In genomic region chr10:61975107-61975932, GRCh38 we compare ENCODE assay signal across 8 cellular contexts.
A peak's percentile ranks its signal among the peaks of the same experiment; 100 is the strongest.
DNase-seq lines count a peak whose midpoint lies in the region; ATAC-seq and TF ChIP-seq lines count a peak whose summit lies in the region.

No MANE protein-coding gene starts in this region.

- no peaks in the 10 kb centered on the region for H3K27me3 ChIP-seq in OCI-LY3 (ENCODE audit: low read depth, low read length)
- H3K27me3 ChIP-seq in foreskin keratinocyte, result no peaks in the 10 kb centered on the region
- H3K27me3 ChIP-seq in upper lobe of right lung, result no peaks in the 10 kb centered on the region

- ATAC-seq in GM18873 (IDR thresholded peaks at IDR 0.05; ENCODE audit: low FRiP score, unreplicated experiment) (peak; percentile 92), HG02884 (IDR thresholded peaks at IDR 0.05; ENCODE audit: unreplicated experiment) (peak; percentile 82), foreskin keratinocyte (peak; percentile 99), upper lobe of right lung (peak; percentile 40)

- H3K4me2 ChIP-seq in OCI-LY3 (ENCODE audit: low read length), result peak overlapping the region; percentile 84

- TF ChIP-seq CTCF in OCI-LY3 (IDR thresholded peaks at IDR 0.05; ENCODE audit: low read depth, low read length), result no peak
- TF ChIP-seq CTCF in foreskin keratinocyte (conservative IDR thresholded peaks at IDR 0.05), result no peak
- no peak for TF ChIP-seq CTCF in upper lobe of right lung (IDR thresholded peaks at IDR 0.05)

- peak; percentile 46 to 71 for DNase-seq in foreskin keratinocyte
- no peak for DNase-seq in upper lobe of right lung
- DNase-seq in T-helper 2 cell, result no peak
- no peak for DNase-seq in activated CD4-positive, alpha-beta T cell treated with anti-CD3 and anti-CD28 coated beads for 1 hour
- DNase-seq in SW480 (ENCODE audit: low spot score), result no peak

- no peaks in the 10 kb centered on the region for H4K20me1 ChIP-seq in OCI-LY3 (ENCODE audit: insufficient read depth, low read length)

- H3K9ac ChIP-seq in OCI-LY3 (ENCODE audit: low read length), result peak overlapping the region; percentile 42; the same call in 1 of the 2 replicates

- H3K4me1 ChIP-seq in OCI-LY3 (ENCODE audit: low read length), result peaks cover 54% of the 10 kb centered on the region
- peaks cover 26% of the 10 kb centered on the region for H3K4me1 ChIP-seq in foreskin keratinocyte
- peaks cover 23% of the 10 kb centered on the region for H3K4me1 ChIP-seq in upper lobe of right lung

- peaks cover 3% of the 10 kb centered on the region; the same call in 1 of the 2 replicates for H3K79me2 ChIP-seq in OCI-LY3 (ENCODE audit: low read length)

- H3K9me3 ChIP-seq in OCI-LY3 (ENCODE audit: insufficient read depth, low read length) (no peaks in the 10 kb centered on the region), upper lobe of right lung (no peaks in the 10 kb centered on the region)

- intact Hi-C loops in upper lobe of right lung (cut with DNase I), result no loop called here

- no peak overlapping the region for H2AFZ ChIP-seq in OCI-LY3 (ENCODE audit: low read depth, low read length)

- H3K4me3 ChIP-seq in OCI-LY3 (ENCODE audit: low read length), result peak overlapping the region; percentile 54
- no peak overlapping the region for H3K4me3 ChIP-seq in upper lobe of right lung

- H3K27ac ChIP-seq in OCI-LY3 (ENCODE audit: low read length) (peak overlapping the region; percentile 66), foreskin keratinocyte (no peak overlapping the region), upper lobe of right lung (no peak overlapping the region)

- H3K36me3 ChIP-seq in OCI-LY3 (replicated peaks; ENCODE audit: low read depth, low read length) (no peaks in the 10 kb centered on the region), upper lobe of right lung (no peaks in the 10 kb centered on the region)

Comparison
In these comparisons a context has a peak if more than half of its experiments do, and no peak if none do; other contexts are left out.
1. ATAC-seq: peak in every context shown above with its lines; median percentile 99 in foreskin keratinocyte; 92 in GM18873; 82 in HG02884; 40 in upper lobe of right lung.
2. DNase-seq: peak in foreskin keratinocyte (2 of 2); none in upper lobe of right lung (single experiment), T-helper 2 cell (0 of 5), activated CD4-positive, alpha-beta T cell treated with anti-CD3 and anti-CD28 coated beads for 1 hour (single experiment) and SW480 (single experiment).